Comparison of ENCODE assay signal across 8 cellular contexts in genomic region chr14:20971705-20972021, GRCh38.
DNase-seq lines count a peak whose midpoint lies in the region; ATAC-seq and TF ChIP-seq lines count a peak whose summit lies in the region.

No MANE protein-coding gene starts in this region.

- H3K27me3 Mint-ChIP-seq in nephron progenitor cell (ENCODE audit: low read depth, poor library complexity): peaks cover 32% of the 10 kb centered on the region

- H3K4me1 Mint-ChIP-seq in nephron progenitor cell: peaks cover 17% of the 10 kb centered on the region

- peak; percentile 31 for ATAC-seq in GM18517 (IDR thresholded peaks at IDR 0.05; ENCODE audit: unreplicated experiment)
- ATAC-seq in HG03460 (IDR thresholded peaks at IDR 0.05; ENCODE audit: unreplicated experiment): peak; percentile 9

- no peak overlapping the region for H3K27ac Mint-ChIP-seq in nephron progenitor cell

- H3K4me3 Mint-ChIP-seq in nephron progenitor cell: peak overlapping the region; percentile 96

- H3K27ac ChIP-seq in coronary artery: peak overlapping the region; percentile 73 to 92

- TF ChIP-seq CTCF in coronary artery (IDR thresholded peaks at IDR 0.05) (no peak), nephron progenitor cell (IDR thresholded peaks at IDR 0.05) (no peak)

- no peaks in the 10 kb centered on the region for H3K36me3 Mint-ChIP-seq in nephron progenitor cell (ENCODE audit: low read depth)

- H3K9me3 Mint-ChIP-seq in nephron progenitor cell: no peaks in the 10 kb centered on the region

- DNase-seq in coronary artery (ENCODE audit: low spot score): no peak
- no peak for DNase-seq in nephron progenitor cell
- DNase-seq in NCI-H128 (lab: John Stamatoyannopoulos, UW; ENCODE audit: unreplicated experiment): no peak
- DNase-seq in activated effector memory CD4-positive, alpha-beta T cell treated with Interleukin-2 at 50 U/mL for 16 hours: no peak
- DNase-seq in NCI-H2107 (lab: John Stamatoyannopoulos, UW): no peak
- no peak for DNase-seq in COR-L47 (lab: John Stamatoyannopoulos, UW)

- peak overlapping the region; percentile 87 for H3K4me3 ChIP-seq in coronary artery
